ENCODE assay signal across 8 cellular contexts in genomic region chr19:5622465-5623396, GRCh38. TPM values are rescaled to one million over a fixed set of nuclear protein-coding genes. Genes with fewer than 3 reads are reported as not detected.
DNase-seq lines count a peak whose midpoint lies in the region; ATAC-seq and FAIRE-seq lines count a peak whose summit lies in the region.

Gene SAFB (plus strand): TSS chr19:5623083. CDS start chr19:5623206, 123 bp downstream.
Gene SAFB2 (minus strand): TSS chr19:5622776. CDS start chr19:5622715, 61 bp downstream.

- DNase-seq in DMS79 (lab: John Stamatoyannopoulos, UW) (peak; percentile 97), RCC 7860 (ENCODE audit: low spot score) (peak; percentile 99)
- DNase-seq in activated T-cell treated with anti-CD3 and anti-CD28 coated beads, Interleukin-2, amount 50 U/mL, for 72 hours, result peak; percentile 99 to 100
- peak; percentile 98 for DNase-seq in stimulated activated CD8-positive, alpha-beta memory T cell treated with anti-CD3 and anti-CD28 coated beads, Interleukin-7, amount 100 ng/mL, for 24 hours (ENCODE audit: low read depth)

- peak within 1 kb of the TSS; percentile 100 for H3K4me3 Mint-ChIP-seq in activated T-cell treated with anti-CD3 and anti-CD28 coated beads, Interleukin-2, amount 50 U/mL, for 72 hours

- H3K9me3 ChIP-seq in KOPT-K1 (ENCODE audit: insufficient read depth, low read length, poor library complexity, severe bottlenecking), result no peaks in the 10 kb centered on the region
- no peaks in the 10 kb centered on the region for H3K9me3 ChIP-seq in muscle layer of colon (ENCODE audit: low read length)

- peaks cover 50% of the 10 kb centered on the region for H3K4me1 ChIP-seq in muscle layer of colon (ENCODE audit: insufficient read depth, low read length)

- ATAC-seq in GM21786 (IDR thresholded peaks at IDR 0.05; ENCODE audit: unreplicated experiment) (peak; percentile 67), esophagus mucosa (peak; percentile 97)
- ATAC-seq in activated T-cell treated with anti-CD3 and anti-CD28 coated beads, Interleukin-2, amount 50 U/mL, for 72 hours (replicated peaks in 1 of 2), result peak; percentile 91

- peaks cover 35 to 49% of the 10 kb centered on the region in 2 donors for H3K36me3 Mint-ChIP-seq in activated T-cell treated with anti-CD3 and anti-CD28 coated beads, Interleukin-2, amount 50 U/mL, for 72 hours (ENCODE audit: insufficient read depth in 2 of 2)

- H3K27ac ChIP-seq in KOPT-K1 (ENCODE audit: low read depth, low read length, poor library complexity, severe bottlenecking) (peak within 1 kb of the TSS; percentile 95), muscle layer of colon (ENCODE audit: low read depth, low read length) (peak within 1 kb of the TSS; percentile 99)

- H3K4me1 Mint-ChIP-seq in activated T-cell treated with anti-CD3 and anti-CD28 coated beads, Interleukin-2, amount 50 U/mL, for 72 hours (ENCODE audit: low read depth), result peaks cover 67% of the 10 kb centered on the region

- peak within 1 kb of the TSS; percentile 96 for H3K9ac ChIP-seq in muscle layer of colon (ENCODE audit: low read length)

- H3K27me3 Mint-ChIP-seq in activated T-cell treated with anti-CD3 and anti-CD28 coated beads, Interleukin-2, amount 50 U/mL, for 72 hours (ENCODE audit: low read depth), result no peaks in the 10 kb centered on the region

- no peaks in the 10 kb centered on the region for H3K27me3 ChIP-seq in muscle layer of colon (ENCODE audit: control insufficient read depth in 1 of 2, insufficient read depth in 2 of 2, low read length in 2 of 2)

- H3K4me3 ChIP-seq in muscle layer of colon (ENCODE audit: low read depth in 1 of 2, low read length in 2 of 2), result peak within 1 kb of the TSS; percentile 95 to 98

- no peaks in the 10 kb centered on the region for H3K9me3 Mint-ChIP-seq in activated T-cell treated with anti-CD3 and anti-CD28 coated beads, Interleukin-2, amount 50 U/mL, for 72 hours

- FAIRE-seq in RCC 7860 (lab: Jason Lieb, UNC), result peak; percentile 88

- H3K36me3 ChIP-seq in KOPT-K1 (ENCODE audit: insufficient read depth, low read length), result peaks cover 70% of the 10 kb centered on the region
- peaks cover 56% of the 10 kb centered on the region for H3K36me3 ChIP-seq in muscle layer of colon (ENCODE audit: insufficient read depth, low read length)

- peak within 1 kb of the TSS; percentile 100 for H3K27ac Mint-ChIP-seq in activated T-cell treated with anti-CD3 and anti-CD28 coated beads, Interleukin-2, amount 50 U/mL, for 72 hours

RNA-seq across cellular contexts. Expression of gene SAFB, which starts in this region (rescaled TPM):
- 100 to 1,000 TPM; 108 to 112 TPM for total RNA-seq in activated T-cell treated with anti-CD3 and anti-CD28 coated beads, Interleukin-2, amount 50 U/mL, for 72 hours
- total RNA-seq in esophagus mucosa, result 35.5 TPM

RNA-seq across cellular contexts. Expression of gene SAFB2, which starts in this region (rescaled TPM):
- 100 to 1,000 TPM in 1 of 2 donors, 10 to 100 TPM in 1; 83.2 to 106 TPM for total RNA-seq in activated T-cell treated with anti-CD3 and anti-CD28 coated beads, Interleukin-2, amount 50 U/mL, for 72 hours
- total RNA-seq in esophagus mucosa, result 30.0 TPM

Comparison
In these comparisons a context has a peak if more than half of its experiments do, and no peak if none do; other contexts are left out.
1. Peak in every context shown above with its lines: DNase-seq, ATAC-seq, H3K4me3 ChIP-seq and H3K27ac ChIP-seq.